ENCODE assay signal across 1 cellular context in the genomic region with DNA sequence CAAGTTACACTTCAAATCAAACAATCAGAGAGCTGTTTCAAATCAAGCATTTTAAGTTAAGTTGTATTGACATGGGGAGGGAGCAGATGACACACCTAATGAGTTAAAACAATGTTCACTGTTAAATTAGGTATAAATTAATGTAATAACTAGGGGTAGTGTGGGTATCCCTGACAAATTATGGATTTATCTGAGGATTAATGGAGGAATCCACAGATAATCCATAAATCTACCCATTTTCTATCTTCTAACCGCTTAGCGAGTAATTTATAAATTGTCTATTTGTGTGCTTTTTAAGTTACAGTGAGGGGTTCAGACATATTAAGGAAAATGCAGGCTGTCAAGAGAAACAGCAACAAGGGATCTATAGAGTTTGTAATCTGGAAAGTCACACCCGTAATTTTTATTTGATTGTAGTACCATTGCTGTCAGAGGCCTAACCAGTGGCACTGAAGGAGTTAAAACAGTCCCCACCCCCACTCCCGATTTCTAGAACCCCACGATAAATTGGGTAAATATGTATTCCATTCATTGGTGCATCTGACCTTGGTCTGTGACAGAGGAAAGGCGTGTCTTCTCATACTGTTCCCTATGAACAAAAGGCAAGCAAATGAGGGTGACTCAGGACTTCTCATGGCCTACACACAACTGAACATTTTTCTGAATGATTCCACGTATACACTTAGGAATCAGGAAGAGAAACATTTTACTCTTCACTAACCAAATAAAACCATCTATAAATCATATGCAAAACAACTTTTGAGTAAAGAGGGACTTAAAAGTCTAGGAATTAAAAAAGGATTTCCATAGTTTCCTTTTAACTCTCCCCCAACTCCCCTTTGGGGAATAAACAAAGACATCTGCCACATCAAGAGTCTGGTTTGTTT.
A peak's percentile ranks its signal among the peaks of the same experiment; 100 is the strongest.
TF ChIP-seq lines count a peak whose summit lies in the region.

No MANE protein-coding gene starts in this region.

TF ChIP-seq in HepG2, 621 proteins besides CTCF, POLR2A, EP300 and RAD21 (continued from another document and continues in another):
- TF ChIP-seq MYC (CRISPR knock-in tag; IDR thresholded peaks at IDR 0.05; ENCODE audit: borderline replicate concordance): no peak
- TF ChIP-seq ZEB1 (IDR thresholded peaks at IDR 0.05; ENCODE audit: insufficient replicate concordance, low read depth): no peak
- TF ChIP-seq ZNF646 (CRISPR knock-in tag; IDR thresholded peaks at IDR 0.05): no peak
- no peak for TF ChIP-seq PRMT3 (CRISPR knock-in tag; IDR thresholded peaks at IDR 0.05; ENCODE audit: borderline replicate concordance, low read depth)
- TF ChIP-seq THAP11 (CRISPR knock-in tag; IDR thresholded peaks at IDR 0.05): peak; percentile 65
- TF ChIP-seq ATF1 (CRISPR knock-in tag; IDR thresholded peaks at IDR 0.05): peak; percentile 62
- TF ChIP-seq, protein P1, sequence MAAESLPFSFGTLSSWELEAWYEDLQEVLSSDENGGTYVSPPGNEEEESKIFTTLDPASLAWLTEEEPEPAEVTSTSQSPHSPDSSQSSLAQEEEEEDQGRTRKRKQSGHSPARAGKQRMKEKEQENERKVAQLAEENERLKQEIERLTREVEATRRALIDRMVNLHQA (CRISPR knock-in tag; IDR thresholded peaks at IDR 0.05): no peak
- no peak for TF ChIP-seq ZNF451 (CRISPR knock-in tag; IDR thresholded peaks at IDR 0.05)
- TF ChIP-seq ZNF205 (CRISPR knock-in tag; IDR thresholded peaks at IDR 0.05): no peak
- TF ChIP-seq GFI1 (CRISPR knock-in tag; IDR thresholded peaks at IDR 0.05; ENCODE audit: borderline replicate concordance): no peak
- TF ChIP-seq HNRNPH1 (optimal IDR thresholded peaks at IDR 0.05; ENCODE audit: low read depth, low read length): no peak
- TF ChIP-seq ZNF724P (CRISPR knock-in tag; IDR thresholded peaks at IDR 0.05; ENCODE audit: borderline replicate concordance): no peak
- TF ChIP-seq ZNF644 (CRISPR knock-in tag; IDR thresholded peaks at IDR 0.05; ENCODE audit: low read depth): no peak
- TF ChIP-seq AGO2 (optimal IDR thresholded peaks at IDR 0.05; ENCODE audit: low read depth, low read length): peak; percentile 76
- TF ChIP-seq HNF4A (CRISPR knock-in tag; IDR thresholded peaks at IDR 0.05): peak; percentile 36; the same call in 1 of the 2 replicates
- no peak for TF ChIP-seq NFRKB (IDR thresholded peaks at IDR 0.05)
- TF ChIP-seq HNRNPUL1 (IDR thresholded peaks at IDR 0.05; ENCODE audit: low read depth, low read length): no peak
- TF ChIP-seq GRHL1 (CRISPR knock-in tag; conservative IDR thresholded peaks at IDR 0.05): no peak
- no peak for TF ChIP-seq PPARG (CRISPR knock-in tag; conservative IDR thresholded peaks at IDR 0.05)
- no peak for TF ChIP-seq ZNF589 (CRISPR knock-in tag; conservative IDR thresholded peaks at IDR 0.05)
- TF ChIP-seq, protein P2, sequence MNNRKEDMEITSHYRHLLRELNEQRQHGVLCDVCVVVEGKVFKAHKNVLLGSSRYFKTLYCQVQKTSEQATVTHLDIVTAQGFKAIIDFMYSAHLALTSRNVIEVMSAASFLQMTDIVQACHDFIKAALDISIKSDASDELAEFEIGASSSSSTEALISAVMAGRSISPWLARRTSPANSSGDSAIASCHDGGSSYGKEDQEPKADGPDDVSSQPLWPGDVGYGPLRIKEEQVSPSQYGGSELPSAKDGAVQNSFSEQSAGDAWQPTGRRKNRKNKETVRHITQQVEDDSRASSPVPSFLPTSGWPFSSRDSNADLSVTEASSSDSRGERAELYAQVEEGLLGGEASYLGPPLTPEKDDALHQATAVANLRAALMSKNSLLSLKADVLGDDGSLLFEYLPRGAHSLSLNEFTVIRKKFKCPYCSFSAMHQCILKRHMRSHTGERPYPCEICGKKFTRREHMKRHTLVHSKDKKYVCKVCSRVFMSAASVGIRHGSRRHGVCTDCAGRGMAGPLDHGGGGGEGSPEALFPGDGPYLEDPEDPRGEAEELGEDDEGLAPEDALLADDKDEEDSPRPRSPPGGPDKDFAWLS (CRISPR knock-in tag; IDR thresholded peaks at IDR 0.05; ENCODE audit: borderline replicate concordance): no peak
- no peak for TF ChIP-seq SCMH1 (CRISPR knock-in tag; IDR thresholded peaks at IDR 0.05; ENCODE audit: borderline replicate concordance)
- TF ChIP-seq ATF4 (CRISPR knock-in tag; IDR thresholded peaks at IDR 0.05): 0 out of 4 replicates have a peak, but pooled peaks of 1 of the 2 experiments have one; percentile 39
- TF ChIP-seq RARA (CRISPR knock-in tag; IDR thresholded peaks at IDR 0.05): peak; percentile 64
- no peak for TF ChIP-seq ISX (CRISPR knock-in tag; conservative IDR thresholded peaks at IDR 0.05)
- TF ChIP-seq, protein P3, sequence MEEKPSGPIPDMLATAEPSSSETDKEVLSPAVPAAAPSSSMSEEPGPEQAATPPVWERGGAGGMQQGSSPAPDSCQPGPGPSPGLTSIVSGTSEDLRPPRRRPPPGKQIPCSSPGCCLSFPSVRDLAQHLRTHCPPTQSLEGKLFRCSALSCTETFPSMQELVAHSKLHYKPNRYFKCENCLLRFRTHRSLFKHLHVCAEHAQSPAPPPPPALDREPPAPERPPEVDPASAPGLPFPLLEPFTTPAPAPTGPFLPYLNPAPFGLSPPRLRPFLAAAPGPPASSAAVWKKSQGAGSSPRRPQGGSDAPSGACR (CRISPR knock-in tag; IDR thresholded peaks at IDR 0.05): no peak
- no peak for TF ChIP-seq ZNF207 (IDR thresholded peaks at IDR 0.05; ENCODE audit: borderline replicate concordance)
- TF ChIP-seq BRCA1 (CRISPR knock-in tag; IDR thresholded peaks at IDR 0.05): no peak
- no peak; the same call in 1 of the 2 replicates for TF ChIP-seq SAFB2 (CRISPR knock-in tag; IDR thresholded peaks at IDR 0.05; ENCODE audit: borderline replicate concordance, low read depth)
- 0 out of 2 replicates have a peak, but pooled peaks have one; percentile 76 for TF ChIP-seq ZC3H4 (CRISPR knock-in tag; IDR thresholded peaks at IDR 0.05; ENCODE audit: borderline replicate concordance)
- no peak for TF ChIP-seq MTF2 (CRISPR knock-in tag; IDR thresholded peaks at IDR 0.05; ENCODE audit: borderline replicate concordance)
- TF ChIP-seq NCOR1 (IDR thresholded peaks at IDR 0.05; ENCODE audit: borderline replicate concordance, low read length): peak; percentile 83; the same call in 1 of the 2 replicates
- 0 out of 2 replicates have a peak, but pooled peaks have one; percentile 19 for TF ChIP-seq PHF21A (CRISPR knock-in tag; IDR thresholded peaks at IDR 0.05)
- no peak for TF ChIP-seq ZNF768 (CRISPR knock-in tag; IDR thresholded peaks at IDR 0.05)
- peak; percentile 89 for TF ChIP-seq SAP130 (CRISPR knock-in tag; IDR thresholded peaks at IDR 0.05; ENCODE audit: low read depth)
- TF ChIP-seq CBX2 (IDR thresholded peaks at IDR 0.05; ENCODE audit: low read depth, low read length): no peak
- TF ChIP-seq CBX2 (CRISPR knock-in tag; IDR thresholded peaks at IDR 0.05; ENCODE audit: low read depth): no peak
- no peak for TF ChIP-seq THAP9 (CRISPR knock-in tag; IDR thresholded peaks at IDR 0.05; ENCODE audit: borderline replicate concordance)
- no peak for TF ChIP-seq RELA (CRISPR knock-in tag; IDR thresholded peaks at IDR 0.05)
- TF ChIP-seq, protein P4, sequence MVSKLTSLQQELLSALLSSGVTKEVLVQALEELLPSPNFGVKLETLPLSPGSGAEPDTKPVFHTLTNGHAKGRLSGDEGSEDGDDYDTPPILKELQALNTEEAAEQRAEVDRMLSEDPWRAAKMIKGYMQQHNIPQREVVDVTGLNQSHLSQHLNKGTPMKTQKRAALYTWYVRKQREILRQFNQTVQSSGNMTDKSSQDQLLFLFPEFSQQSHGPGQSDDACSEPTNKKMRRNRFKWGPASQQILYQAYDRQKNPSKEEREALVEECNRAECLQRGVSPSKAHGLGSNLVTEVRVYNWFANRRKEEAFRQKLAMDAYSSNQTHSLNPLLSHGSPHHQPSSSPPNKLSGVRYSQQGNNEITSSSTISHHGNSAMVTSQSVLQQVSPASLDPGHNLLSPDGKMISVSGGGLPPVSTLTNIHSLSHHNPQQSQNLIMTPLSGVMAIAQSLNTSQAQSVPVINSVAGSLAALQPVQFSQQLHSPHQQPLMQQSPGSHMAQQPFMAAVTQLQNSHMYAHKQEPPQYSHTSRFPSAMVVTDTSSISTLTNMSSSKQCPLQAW (CRISPR knock-in tag; IDR thresholded peaks at IDR 0.05): no peak
- no peak for TF ChIP-seq MAFG (CRISPR knock-in tag; IDR thresholded peaks at IDR 0.05)
- TF ChIP-seq SOX13 (IDR thresholded peaks at IDR 0.05): peak; percentile 82
- peak in 1 of 2 experiments; percentile 94; a peak in 2 of 4 replicates for TF ChIP-seq SOX13 (CRISPR knock-in tag; conservative IDR thresholded peaks at IDR 0.05 in 1 of 2, IDR thresholded peaks at IDR 0.05 in 1 of 2)
- TF ChIP-seq FOXA1 (IDR thresholded peaks at IDR 0.05): no peak
- TF ChIP-seq FOXA1 (CRISPR knock-in tag; IDR thresholded peaks at IDR 0.05): peak; percentile 79
- peak; percentile 100 for TF ChIP-seq RBM22 (optimal IDR thresholded peaks at IDR 0.05; ENCODE audit: low read length)
- TF ChIP-seq NFYC (CRISPR knock-in tag; IDR thresholded peaks at IDR 0.05): no peak
- no peak for TF ChIP-seq ZNF10 (CRISPR knock-in tag; IDR thresholded peaks at IDR 0.05; ENCODE audit: borderline replicate concordance, low read depth)
- TF ChIP-seq SP2 (CRISPR knock-in tag; IDR thresholded peaks at IDR 0.05): no peak
- no peak for TF ChIP-seq ZNF737 (CRISPR knock-in tag; IDR thresholded peaks at IDR 0.05; ENCODE audit: borderline replicate concordance)
